23 cellular contexts compared by ENCODE assay signal in genomic region chr22:31609716-31610115, GRCh38. TPM values are rescaled to one million over a fixed set of nuclear protein-coding genes. Genes with fewer than 3 reads are reported as not detected.
DNase-seq lines count a peak whose midpoint lies in the region; ATAC-seq, FAIRE-seq and TF ChIP-seq lines count a peak whose summit lies in the region.
"Had no signal": no experiment of that assay in that cellular context is flagged by ENCODE, and none has a peak within 500 bp of the region (broad histone marks: within the 10 kb centered on the region; RNA-seq: fewer than 3 reads in every experiment).

No MANE protein-coding gene starts in this region.

- H3K4me1 ChIP-seq in kidney (ENCODE audit: control insufficient read depth in 1 of 2, insufficient read depth in 1 of 2, low read depth in 1 of 2, low read length in 2 of 2) = no peaks in the 10 kb centered on the region
- H3K4me1 ChIP-seq in sigmoid colon = peaks cover 0 to 26% (median 16%) of the 10 kb centered on the region in 4 donors
- H3K4me1 ChIP-seq: A549 had no signal

- intact Hi-C loops in kidney (cut with DNase I) (no loop called here), sigmoid colon (cut with DNase I) (no loop called here)

- DNase-seq in activated naive CD4-positive, alpha-beta T cell treated with anti-CD3 and anti-CD28 coated beads, Interleukin-2, amount 50 U/mL, for 72 hours (ENCODE audit: low spot score in 2 of 2) = no peak
- no peak for DNase-seq in activated naive CD4-positive, alpha-beta T cell (lab: John Stamatoyannopoulos, UW)
- DNase-seq in WTC11 (ENCODE audit: low spot score) = no peak
- DNase-seq in kidney = peak; percentile 36
- DNase-seq in sigmoid colon = peak; percentile 33
- no peak for DNase-seq in SHP77 (lab: John Stamatoyannopoulos, UW)
- DNase-seq in NCI-H2107 (lab: John Stamatoyannopoulos, UW) = no peak
- no peak for DNase-seq in T-helper 1 cell
- DNase-seq: BE2C, EL, GF-D8, GOT3, Kasumi-1, NCI-H1048, NCI-H1417 treated with DMSO at 0.1 percent for 48 hours, NCI-H187 treated with DMSO at 0.1 percent for 48 hours, NCI-H748 treated with DMSO at 0.1 percent for 48 hours, PC-9, RPMI8226, SIG-M5 had no signal

- H3K4me3 Mint-ChIP-seq in WTC11 = no peak overlapping the region

- TF ChIP-seq EP300 in sigmoid colon (IDR thresholded peaks at IDR 0.05) = no peak

- H3K9me3 Mint-ChIP-seq in activated naive CD4-positive, alpha-beta T cell treated with anti-CD3 and anti-CD28 coated beads, Interleukin-2, amount 50 U/mL, for 72 hours = no peaks in the 10 kb centered on the region
- no peaks in the 10 kb centered on the region for H3K9me3 Mint-ChIP-seq in WTC11

- POLR2A ChIA-PET in WTC11 (lab: Charles Lee) = no interaction called here

- ATAC-seq in activated naive CD4-positive, alpha-beta T cell treated with anti-CD3 and anti-CD28 coated beads, Interleukin-2, amount 50 U/mL, for 72 hours = no peak
- ATAC-seq in WTC11 = no peak
- ATAC-seq: A549, HCT116 had no signal

- H3K9me3 ChIP-seq in kidney (ENCODE audit: control insufficient read depth in 1 of 2, low read length in 2 of 2) (no peaks in the 10 kb centered on the region), sigmoid colon (no peaks in the 10 kb centered on the region)
- H3K9me3 ChIP-seq: A549, BE2C had no signal

- H3K27me3 Mint-ChIP-seq in WTC11 (ENCODE audit: low read depth) = no peaks in the 10 kb centered on the region; the same call in 1 of the 2 replicates

- H3K4me1 Mint-ChIP-seq in WTC11 = no peaks in the 10 kb centered on the region

- 96% methylated on average over 10 of the region's 10 CpGs for WGBS in sigmoid colon, 2 donors

- CTCF ChIA-PET in WTC11 (lab: Charles Lee) = interaction anchor here (0.7 kb wide), 1 partner anchor 21 kb away, joined by 3 read pairs; no protein-coding TSS in a partner anchor

- TF ChIP-seq POLR2A in sigmoid colon (IDR thresholded peaks at IDR 0.05) = no peak

- no peak overlapping the region for H3K9ac ChIP-seq in kidney (ENCODE audit: low read length in 2 of 2)

- H3K27ac ChIP-seq in kidney (ENCODE audit: low read depth in 2 of 2, low read length in 2 of 2) = no peak overlapping the region
- no peak overlapping the region for H3K27ac ChIP-seq in sigmoid colon
- H3K27ac ChIP-seq: A549, PC-9 had no signal

- H3K27ac Mint-ChIP-seq in activated naive CD4-positive, alpha-beta T cell treated with anti-CD3 and anti-CD28 coated beads, Interleukin-2, amount 50 U/mL, for 72 hours = peak overlapping the region; percentile 61 to 90
- H3K27ac Mint-ChIP-seq in WTC11 = 0 out of 2 replicates have a peak overlapping the region, but pooled peaks have one; percentile 26

- H3K27me3 ChIP-seq in sigmoid colon = no peaks in the 10 kb centered on the region
- H3K27me3 ChIP-seq: BE2C had no signal

- no peaks in the 10 kb centered on the region for H3K36me3 Mint-ChIP-seq in activated naive CD4-positive, alpha-beta T cell treated with anti-CD3 and anti-CD28 coated beads, Interleukin-2, amount 50 U/mL, for 72 hours
- no peaks in the 10 kb centered on the region for H3K36me3 Mint-ChIP-seq in WTC11

- no peak for FAIRE-seq in kidney (lab: Jason Lieb, UNC)
- FAIRE-seq: A549, GM19239 had no signal

- TF ChIP-seq CTCF in WTC11 (IDR thresholded peaks at IDR 0.05) (no peak), kidney (IDR thresholded peaks at IDR 0.05; ENCODE audit: borderline replicate concordance, extremely low read depth, insufficient read depth) (no peak), sigmoid colon (IDR thresholded peaks at IDR 0.05) (no peak)

- H3K36me3 ChIP-seq in kidney (ENCODE audit: control insufficient read depth in 1 of 2, insufficient read depth in 2 of 2, low read length in 2 of 2) (peaks cover 3 to 8% of the 10 kb centered on the region in 2 donors), sigmoid colon (no peaks in the 10 kb centered on the region)
- H3K36me3 ChIP-seq: BE2C had no signal

- no peak overlapping the region for H3K4me3 ChIP-seq in kidney (ENCODE audit: low read length in 2 of 2)
- no peak overlapping the region for H3K4me3 ChIP-seq in sigmoid colon
- H3K4me3 ChIP-seq: A549, PC-9 had no signal

TF ChIP-seq in WTC11, 78 proteins besides CTCF, POLR2A, EP300 and RAD21 (continues in another document):
- TF ChIP-seq ETV6 (CRISPR knock-in tag; IDR thresholded peaks at IDR 0.05) (no peak), GRHL2 (CRISPR knock-in tag; IDR thresholded peaks at IDR 0.05; ENCODE audit: insufficient replicate concordance, severe bottlenecking) (no peak), SP1 (CRISPR knock-in tag; conservative IDR thresholded peaks at IDR 0.05) (no peak), ZNF138 (CRISPR knock-in tag; conservative IDR thresholded peaks at IDR 0.05) (no peak), AR (CRISPR knock-in tag; IDR thresholded peaks at IDR 0.05) (no peak), ATF3 (CRISPR knock-in tag; conservative IDR thresholded peaks at IDR 0.05) (no peak), ATF6 (CRISPR knock-in tag; IDR thresholded peaks at IDR 0.05) (no peak), ZSCAN18 (CRISPR knock-in tag; IDR thresholded peaks at IDR 0.05) (no peak), ATF1 (CRISPR knock-in tag; IDR thresholded peaks at IDR 0.05) (no peak), ZMAT4 (CRISPR knock-in tag; IDR thresholded peaks at IDR 0.05) (no peak), SMAD3 (CRISPR knock-in tag; IDR thresholded peaks at IDR 0.05; ENCODE audit: borderline replicate concordance) (no peak)

RNA-seq across cellular contexts. Expression of gene PISD, which starts 52.3 kb away (rescaled TPM):
- 10 to 100 TPM; 36.8 to 41.9 TPM for total RNA-seq in activated naive CD4-positive, alpha-beta T cell treated with anti-CD3 and anti-CD28 coated beads, Interleukin-2, amount 50 U/mL, for 72 hours
- total RNA-seq in WTC11 (2021) = 49.4 to 55.7 TPM (median 50.3 TPM) in 3 replicates
- 64.9 TPM for total RNA-seq in kidney
- 27.3 TPM for polyA plus RNA-seq in kidney (ENCODE audit: insufficient read depth, low read depth, low replicate concordance)
- total RNA-seq in sigmoid colon = 10 to 100 TPM; 17.3 to 40.3 (median 26.6) TPM
- polyA plus RNA-seq in sigmoid colon = 10 to 100 TPM; 10.8 to 29.3 (median 11.6) TPM

Comparison
In these comparisons a context has a peak if more than half of its experiments do, and no peak if none do; other contexts are left out.
1. DNase-seq: peak in kidney (single experiment) and sigmoid colon (single experiment); none in activated naive CD4-positive, alpha-beta T cell treated with anti-CD3 and anti-CD28 coated beads, Interleukin-2, amount 50 U/mL, for 72 hours (0 of 2), activated naive CD4-positive, alpha-beta T cell (0 of 4), WTC11 (single experiment), SHP77 (0 of 2), NCI-H2107 (single experiment) and T-helper 1 cell (0 of 5).